ENCODE assay signal across 8 cellular contexts in the genomic region with DNA sequence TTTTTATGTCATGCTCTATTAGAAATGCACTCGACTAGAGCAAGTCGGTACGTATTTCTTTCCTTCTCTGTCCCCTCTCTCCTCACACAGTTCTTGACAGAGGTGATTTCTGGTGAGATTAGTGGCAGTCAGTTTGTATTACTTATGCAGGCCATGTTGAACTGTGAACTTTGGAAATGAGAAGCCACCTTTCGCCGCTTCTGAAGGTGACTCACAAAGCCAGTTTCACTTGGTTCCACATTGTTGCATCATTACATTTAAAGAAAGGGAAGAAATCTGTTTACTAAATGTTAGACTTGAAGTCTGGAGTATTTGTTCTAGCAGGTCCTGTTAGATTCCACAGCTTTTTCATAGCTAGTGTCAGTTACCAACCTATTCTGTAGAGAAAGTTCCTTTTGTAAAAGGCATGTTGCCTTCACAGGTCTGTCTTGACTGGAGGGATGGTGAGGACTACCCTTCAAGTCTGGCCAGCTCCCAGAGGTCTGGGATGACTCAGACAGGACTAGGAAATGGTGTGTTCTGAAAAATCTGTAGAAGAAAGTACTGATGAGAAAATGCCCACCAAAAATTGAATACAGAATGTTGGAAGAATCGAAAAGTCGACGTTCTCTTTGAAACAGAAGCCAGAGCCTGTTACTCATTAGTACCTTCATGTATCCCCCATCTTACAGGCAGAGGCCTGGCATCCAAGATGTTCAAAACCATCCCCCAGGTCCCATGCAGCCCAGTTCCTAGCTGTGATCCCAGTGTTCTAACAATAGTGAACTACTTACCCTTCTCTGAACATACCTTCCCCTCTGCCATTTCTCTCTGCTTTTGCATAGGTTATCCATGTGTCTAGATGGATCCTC.
DNase-seq lines count a peak whose midpoint lies in the region; ATAC-seq and TF ChIP-seq lines count a peak whose summit lies in the region.

No MANE protein-coding gene starts in this region.

- no peaks in the 10 kb centered on the region for H3K27me3 ChIP-seq in SJSA1 (replicated peaks)

- peak; percentile 84 for ATAC-seq in activated CD8-positive, alpha-beta T cell treated with anti-CD3 and anti-CD28 coated beads for 36 hours
- ATAC-seq in activated CD8-positive, alpha-beta T cell treated with anti-CD3 and anti-CD28 coated beads, Interleukin-2, amount 10 ng/mL, durations not matched to agents 7 days and 5 days, result no peak
- peak; percentile 69 for ATAC-seq in HG02798 (IDR thresholded peaks at IDR 0.05; ENCODE audit: poor library complexity, unreplicated experiment)
- ATAC-seq in left lobe of liver, result peak; percentile 62

- 0 out of 2 replicates have a peak, but pooled peaks cover 2% of the 10 kb centered on the region for H3K36me3 ChIP-seq in SJSA1

- no peak overlapping the region for H3K4me3 Mint-ChIP-seq in activated CD8-positive, alpha-beta T cell treated with anti-CD3 and anti-CD28 coated beads for 36 hours
- H3K4me3 Mint-ChIP-seq in activated CD8-positive, alpha-beta T cell treated with anti-CD3 and anti-CD28 coated beads, Interleukin-2, amount 10 ng/mL, durations not matched to agents 7 days and 5 days, result no peak overlapping the region

- peak overlapping the region; percentile 79 for H3K27ac ChIP-seq in SJSA1

- H3K4me1 ChIP-seq in SJSA1 (replicated peaks), result peaks cover 37% of the 10 kb centered on the region

- H3K36me3 Mint-ChIP-seq in activated CD8-positive, alpha-beta T cell treated with anti-CD3 and anti-CD28 coated beads for 36 hours (ENCODE audit: low read depth), result no peaks in the 10 kb centered on the region
- no peaks in the 10 kb centered on the region for H3K36me3 Mint-ChIP-seq in activated CD8-positive, alpha-beta T cell treated with anti-CD3 and anti-CD28 coated beads, Interleukin-2, amount 10 ng/mL, durations not matched to agents 7 days and 5 days (ENCODE audit: low read depth)

- CTCF ChIA-PET in activated CD8-positive, alpha-beta T cell treated with anti-CD3 and anti-CD28 coated beads for 36 hours (lab: Charles Lee), result interaction anchor here (1.1 to 1.9 kb wide), 2 partner anchors 16 to 26 kb away, joined by 3 to 5 read pairs; no protein-coding TSS in a partner anchor
- CTCF ChIA-PET in activated CD8-positive, alpha-beta T cell treated with anti-CD3 and anti-CD28 coated beads, Interleukin-2, amount 10 ng/mL, durations not matched to agents 7 days and 5 days (lab: Charles Lee), result no interaction called here

- H3K27ac Mint-ChIP-seq in activated CD8-positive, alpha-beta T cell treated with anti-CD3 and anti-CD28 coated beads for 36 hours, result peak overlapping the region; percentile 62
- no peak overlapping the region for H3K27ac Mint-ChIP-seq in activated CD8-positive, alpha-beta T cell treated with anti-CD3 and anti-CD28 coated beads, Interleukin-2, amount 10 ng/mL, durations not matched to agents 7 days and 5 days

- POLR2A ChIA-PET in activated CD8-positive, alpha-beta T cell treated with anti-CD3 and anti-CD28 coated beads for 36 hours (lab: Charles Lee), result no interaction called here
- POLR2A ChIA-PET in activated CD8-positive, alpha-beta T cell treated with anti-CD3 and anti-CD28 coated beads, Interleukin-2, amount 10 ng/mL, durations not matched to agents 7 days and 5 days (lab: Charles Lee), result no interaction called here

- peak; percentile 44 for DNase-seq in activated CD8-positive, alpha-beta T cell treated with anti-CD3 and anti-CD28 coated beads for 36 hours
- no peak for DNase-seq in activated CD8-positive, alpha-beta T cell treated with anti-CD3 and anti-CD28 coated beads, Interleukin-2, amount 10 ng/mL, durations not matched to agents 7 days and 5 days
- DNase-seq in SJSA1 (ENCODE audit: low read depth in 1 of 2, low spot score in 2 of 2) (peak; percentile 57 to 68), left lobe of liver (ENCODE audit: low spot score) (no peak), midbrain (lab: John Stamatoyannopoulos, UW) (no peak), DMS153 treated with DMSO at 0.1 percent for 48 hours (lab: John Stamatoyannopoulos, UW; ENCODE audit: unreplicated experiment) (no peak)
- no peak for DNase-seq in activated CD4-positive, alpha-beta T cell treated with anti-CD3 and anti-CD28 coated beads for 1 hour

- no peak for TF ChIP-seq CTCF in activated CD8-positive, alpha-beta T cell treated with anti-CD3 and anti-CD28 coated beads for 36 hours (IDR thresholded peaks at IDR 0.05)

- H3K9me3 Mint-ChIP-seq in activated CD8-positive, alpha-beta T cell treated with anti-CD3 and anti-CD28 coated beads for 36 hours, result no peaks in the 10 kb centered on the region
- H3K9me3 Mint-ChIP-seq in activated CD8-positive, alpha-beta T cell treated with anti-CD3 and anti-CD28 coated beads, Interleukin-2, amount 10 ng/mL, durations not matched to agents 7 days and 5 days (ENCODE audit: insufficient read depth), result no peaks in the 10 kb centered on the region

- H3K4me1 Mint-ChIP-seq in activated CD8-positive, alpha-beta T cell treated with anti-CD3 and anti-CD28 coated beads for 36 hours (ENCODE audit: low read depth), result peaks cover 10% of the 10 kb centered on the region
- H3K4me1 Mint-ChIP-seq in activated CD8-positive, alpha-beta T cell treated with anti-CD3 and anti-CD28 coated beads, Interleukin-2, amount 10 ng/mL, durations not matched to agents 7 days and 5 days (ENCODE audit: low read depth), result peaks cover 4% of the 10 kb centered on the region

- H3K4me3 ChIP-seq in SJSA1, result no peak overlapping the region

- peaks cover 20% of the 10 kb centered on the region for H3K27me3 Mint-ChIP-seq in activated CD8-positive, alpha-beta T cell treated with anti-CD3 and anti-CD28 coated beads for 36 hours
- no peaks in the 10 kb centered on the region for H3K27me3 Mint-ChIP-seq in activated CD8-positive, alpha-beta T cell treated with anti-CD3 and anti-CD28 coated beads, Interleukin-2, amount 10 ng/mL, durations not matched to agents 7 days and 5 days (ENCODE audit: low read depth)

- intact Hi-C loops in activated CD8-positive, alpha-beta T cell treated with anti-CD3 and anti-CD28 coated beads for 36 hours (cut with micrococcal nuclease), result no loop called here

- H3K9me3 ChIP-seq in SJSA1 (replicated peaks), result no peaks in the 10 kb centered on the region

Comparison
In these comparisons a context has a peak if more than half of its experiments do, and no peak if none do; other contexts are left out.
1. DNase-seq: peak in activated CD8-positive, alpha-beta T cell treated with anti-CD3 and anti-CD28 coated beads for 36 hours (single experiment) and SJSA1 (2 of 2); none in activated CD8-positive, alpha-beta T cell treated with anti-CD3 and anti-CD28 coated beads, Interleukin-2, amount 10 ng/mL, durations not matched to agents 7 days and 5 days (single experiment), left lobe of liver (single experiment), midbrain (single experiment), activated CD4-positive, alpha-beta T cell treated with anti-CD3 and anti-CD28 coated beads for 1 hour (single experiment) and DMS153 treated with DMSO at 0.1 percent for 48 hours (single experiment).